In the genomic region with DNA sequence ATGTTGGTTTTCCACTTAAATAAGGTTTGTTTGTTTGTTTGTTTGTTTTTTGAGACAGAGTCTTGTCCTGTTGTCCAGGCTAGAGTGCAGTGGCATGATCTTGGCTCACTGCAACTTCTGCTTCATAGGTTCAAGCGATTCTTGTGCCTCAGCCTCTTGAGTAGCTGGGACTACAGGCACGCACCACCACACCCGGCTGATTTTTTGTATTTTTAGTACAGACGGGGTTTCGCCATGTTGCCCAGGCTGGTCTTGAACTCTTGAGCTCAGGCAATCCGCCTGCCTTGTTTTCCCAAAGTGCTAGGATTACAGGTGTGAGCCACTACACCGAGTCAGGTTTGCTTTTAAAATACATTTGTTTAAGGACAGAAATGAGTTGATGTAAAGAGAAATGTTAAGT, we compare ENCODE assay signal across 8 cellular contexts. TPM values are rescaled to one million over a fixed set of nuclear protein-coding genes. Genes with fewer than 3 reads are reported as not detected.
DNase-seq lines count a peak whose midpoint lies in the region; ATAC-seq and TF ChIP-seq lines count a peak whose summit lies in the region.
"Not testable (repeated sequence)": the region's sequence is repeated elsewhere in the genome, so short reads cannot be mapped to it uniquely, and the experiment has no call there.

No MANE protein-coding gene starts in this region.

- not testable (repeated sequence) for DNase-seq in CD8-positive, alpha-beta T cell; activated T-cell treated with anti-CD3 and anti-CD28 coated beads, Interleukin-2, amount 50 U/mL, for 72 hours; immature natural killer cell; naive B cell; spleen; uterus

- H2AFZ ChIP-seq in OCI-LY3 (ENCODE audit: low read depth, low read length), result not testable (repeated sequence)

- not testable (repeated sequence) for H3K9me3 Mint-ChIP-seq in CD8-positive, alpha-beta T cell; activated T-cell treated with anti-CD3 and anti-CD28 coated beads, Interleukin-2, amount 50 U/mL, for 72 hours; dendritic cell treated with granulocyte-macrophage colony-stimulating factor and Interleukin-4, amounts not matched to agents 40 ng/mL and 50 ng/mL, for 4 days; immature natural killer cell; naive B cell

- not testable (repeated sequence) for TF ChIP-seq CTCF in CD8-positive, alpha-beta T cell (IDR thresholded peaks at IDR 0.05); OCI-LY3 (IDR thresholded peaks at IDR 0.05; ENCODE audit: low read depth, low read length); spleen (IDR thresholded peaks at IDR 0.05 in 8 of 11, conservative IDR thresholded peaks at IDR 0.05 in 3 of 11); uterus (IDR thresholded peaks at IDR 0.05)

- H3K4me3 Mint-ChIP-seq in CD8-positive, alpha-beta T cell, result peak overlapping the region; percentile 15
- peak overlapping the region in 1 of 2 donors; percentile 60 for H3K4me3 Mint-ChIP-seq in activated T-cell treated with anti-CD3 and anti-CD28 coated beads, Interleukin-2, amount 50 U/mL, for 72 hours
- H3K4me3 Mint-ChIP-seq in dendritic cell treated with granulocyte-macrophage colony-stimulating factor and Interleukin-4, amounts not matched to agents 40 ng/mL and 50 ng/mL, for 4 days, result not testable (repeated sequence)
- H3K4me3 Mint-ChIP-seq in immature natural killer cell (peak overlapping the region; percentile 60 to 100 (median 100)), naive B cell (peak overlapping the region in 7 of 8 donors; percentile 15 to 100 (median 74))

- POLR2A ChIA-PET in CD8-positive, alpha-beta T cell (lab: Charles Lee), result interaction anchor here (1.4 to 4.3 kb wide), 6 partner anchors 11 to 80 kb away, joined by 4 to 36 read pairs (median 6); a partner anchor contains a TSS

- not testable (repeated sequence) for ATAC-seq in CD8-positive, alpha-beta T cell; activated T-cell treated with anti-CD3 and anti-CD28 coated beads, Interleukin-2, amount 50 U/mL, for 72 hours (replicated peaks in 1 of 2); naive B cell (ENCODE audit: low read depth in 2 of 2)

- H3K27ac Mint-ChIP-seq in CD8-positive, alpha-beta T cell, result peak overlapping the region; percentile 85
- peak overlapping the region; percentile 59 for H3K27ac Mint-ChIP-seq in activated T-cell treated with anti-CD3 and anti-CD28 coated beads, Interleukin-2, amount 50 U/mL, for 72 hours
- peak overlapping the region; percentile 48 for H3K27ac Mint-ChIP-seq in dendritic cell treated with granulocyte-macrophage colony-stimulating factor and Interleukin-4, amounts not matched to agents 40 ng/mL and 50 ng/mL, for 4 days
- H3K27ac Mint-ChIP-seq in immature natural killer cell, result peak overlapping the region; percentile 95 to 100 (median 99)
- peak overlapping the region in 5 of 6 donors; percentile 69 to 95 (median 91) for H3K27ac Mint-ChIP-seq in naive B cell

- peak overlapping the region; percentile 68 for H3K4me2 ChIP-seq in OCI-LY3 (ENCODE audit: low read length)

- CTCF ChIA-PET in CD8-positive, alpha-beta T cell (lab: Charles Lee), result interaction anchor here (1.0 to 5.2 kb wide), 11 partner anchors 10 to 85 kb away, joined by 3 to 32 read pairs (median 4); a partner anchor contains a TSS

- intact Hi-C loops in CD8-positive, alpha-beta T cell (cut with DNase I, micrococcal nuclease), result loop anchor here in 1 of 2 experiments (10.0 kb wide), 1 partner anchor 621 kb away; a partner anchor contains a TSS
- intact Hi-C loops in dendritic cell treated with granulocyte-macrophage colony-stimulating factor and Interleukin-4, amounts not matched to agents 40 ng/mL and 50 ng/mL, for 4 days (cut with micrococcal nuclease); spleen (cut with DNase I; ENCODE audit: low total_unique reads); uterus (cut with DNase I; ENCODE audit: low total_unique reads): not testable (repeated sequence)

- not testable (repeated sequence) for H3K79me2 ChIP-seq in OCI-LY3 (ENCODE audit: low read length)

- not testable (repeated sequence) for H3K9me3 ChIP-seq in CD8-positive, alpha-beta T cell (ENCODE audit: low read length); OCI-LY3 (ENCODE audit: insufficient read depth, low read length); spleen; uterus

- not testable (repeated sequence) for H3K27me3 ChIP-seq in CD8-positive, alpha-beta T cell (ENCODE audit: insufficient read depth, low read length); OCI-LY3 (ENCODE audit: low read depth, low read length); spleen (replicated peaks in 1 of 7); uterus

- not testable (repeated sequence) for H3K4me3 ChIP-seq in CD8-positive, alpha-beta T cell (ENCODE audit: low read depth, low read length); uterus
- H3K4me3 ChIP-seq in OCI-LY3 (ENCODE audit: low read length) (peak overlapping the region; percentile 41), spleen (peak overlapping the region in 1 of 8 donors; percentile 74)

- H3K36me3 Mint-ChIP-seq in CD8-positive, alpha-beta T cell, result peaks cover 64% of the 10 kb centered on the region
- H3K36me3 Mint-ChIP-seq in activated T-cell treated with anti-CD3 and anti-CD28 coated beads, Interleukin-2, amount 50 U/mL, for 72 hours (ENCODE audit: insufficient read depth in 2 of 2), result peaks cover 4 to 24% of the 10 kb centered on the region in 2 donors
- H3K36me3 Mint-ChIP-seq in dendritic cell treated with granulocyte-macrophage colony-stimulating factor and Interleukin-4, amounts not matched to agents 40 ng/mL and 50 ng/mL, for 4 days (ENCODE audit: low read depth), result peaks cover 13% of the 10 kb centered on the region
- peaks cover 31 to 37% (median 36%) of the 10 kb centered on the region in 3 donors for H3K36me3 Mint-ChIP-seq in immature natural killer cell
- H3K36me3 Mint-ChIP-seq in naive B cell, result peaks cover 0 to 12% of the 10 kb centered on the region in 2 donors

- not testable (repeated sequence) for H4K20me1 ChIP-seq in OCI-LY3 (ENCODE audit: insufficient read depth, low read length)

- H3K27ac ChIP-seq in CD8-positive, alpha-beta T cell (ENCODE audit: low read depth, low read length); OCI-LY3 (ENCODE audit: low read length): not testable (repeated sequence)
- H3K27ac ChIP-seq in spleen (peak overlapping the region; percentile 74 to 99 (median 99)), uterus (peak overlapping the region; percentile 50 to 94)

- H3K9ac ChIP-seq in OCI-LY3 (ENCODE audit: low read length), result not testable (repeated sequence)

- TF ChIP-seq POLR2A in spleen (IDR thresholded peaks at IDR 0.05); uterus (IDR thresholded peaks at IDR 0.05): not testable (repeated sequence)

- peaks cover 68% of the 10 kb centered on the region for H3K4me1 ChIP-seq in CD8-positive, alpha-beta T cell (ENCODE audit: insufficient read depth, low read length)
- H3K4me1 ChIP-seq in OCI-LY3 (ENCODE audit: low read length) (peaks cover 39% of the 10 kb centered on the region), spleen (peaks cover 68 to 96% (median 93%) of the 10 kb centered on the region in 6 donors), uterus (peaks cover 5 to 12% of the 10 kb centered on the region in 2 donors)

- not testable (repeated sequence) for H3K27me3 Mint-ChIP-seq in CD8-positive, alpha-beta T cell (ENCODE audit: low read depth); activated T-cell treated with anti-CD3 and anti-CD28 coated beads, Interleukin-2, amount 50 U/mL, for 72 hours (ENCODE audit: low read depth); dendritic cell treated with granulocyte-macrophage colony-stimulating factor and Interleukin-4, amounts not matched to agents 40 ng/mL and 50 ng/mL, for 4 days; naive B cell
- H3K27me3 Mint-ChIP-seq in immature natural killer cell (ENCODE audit: low read depth in 3 of 3), result peaks cover 5 to 15% (median 10%) of the 10 kb centered on the region in 3 donors

- H3K36me3 ChIP-seq in CD8-positive, alpha-beta T cell (ENCODE audit: insufficient read depth, low read length); OCI-LY3 (replicated peaks; ENCODE audit: low read depth, low read length); uterus: not testable (repeated sequence)
- peaks cover 0 to 33% (median 0%) of the 10 kb centered on the region in 6 donors for H3K36me3 ChIP-seq in spleen

- H3K4me1 Mint-ChIP-seq in CD8-positive, alpha-beta T cell (ENCODE audit: low read depth), result peaks cover 84% of the 10 kb centered on the region
- H3K4me1 Mint-ChIP-seq in activated T-cell treated with anti-CD3 and anti-CD28 coated beads, Interleukin-2, amount 50 U/mL, for 72 hours (ENCODE audit: low read depth), result peaks cover 67% of the 10 kb centered on the region
- H3K4me1 Mint-ChIP-seq in dendritic cell treated with granulocyte-macrophage colony-stimulating factor and Interleukin-4, amounts not matched to agents 40 ng/mL and 50 ng/mL, for 4 days (ENCODE audit: low read depth), result peaks cover 86% of the 10 kb centered on the region
- H3K4me1 Mint-ChIP-seq in immature natural killer cell (peaks cover 89 to 94% of the 10 kb centered on the region in 2 donors), naive B cell (peaks cover 78 to 93% (median 92%) of the 10 kb centered on the region in 3 donors)

- WGBS in spleen, 5 donors, result 55 to 75% (median 65%) methylated on average over 7 of the region's 7 CpGs

RNA-seq across cellular contexts. Expression of a gene that starts 46.0 kb away (rescaled TPM):
- 1 to 10 TPM; 4.5 to 5.3 TPM for total RNA-seq in CD8-positive, alpha-beta T cell
- 1 to 10 TPM; 7.0 to 7.4 TPM for total RNA-seq in activated T-cell treated with anti-CD3 and anti-CD28 coated beads, Interleukin-2, amount 50 U/mL, for 72 hours
- 1 to 10 TPM; 1.1 to 1.5 (median 1.5) TPM for polyA plus RNA-seq in immature natural killer cell
- polyA plus RNA-seq in naive B cell (ENCODE audit: low read depth in 6 of 6), result 1 to 10 TPM; 1.5 to 3.1 (median 1.9) TPM
- 1 to 10 TPM; 5.3 to 9.2 (median 7.6) TPM for total RNA-seq in spleen
- polyA plus RNA-seq in spleen, result 1 to 10 TPM; 2.4 to 2.9 (median 2.6) TPM
- 10 to 100 TPM in 2 of 4 donors, 1 to 10 TPM in 2; 2.0 to 18.9 (median 10.0) TPM for total RNA-seq in uterus

Comparison
In these comparisons a context has a peak if more than half of its experiments do, and no peak if none do; other contexts are left out.
1. H3K27ac Mint-ChIP-seq: peak in every context shown above with its lines; median percentile 99 in immature natural killer cell; 91 in naive B cell; 85 in CD8-positive, alpha-beta T cell; 59 in activated T-cell treated with anti-CD3 and anti-CD28 coated beads, Interleukin-2, amount 50 U/mL, for 72 hours; 48 in dendritic cell treated with granulocyte-macrophage colony-stimulating factor and Interleukin-4, amounts not matched to agents 40 ng/mL and 50 ng/mL, for 4 days.